In the genomic region with DNA sequence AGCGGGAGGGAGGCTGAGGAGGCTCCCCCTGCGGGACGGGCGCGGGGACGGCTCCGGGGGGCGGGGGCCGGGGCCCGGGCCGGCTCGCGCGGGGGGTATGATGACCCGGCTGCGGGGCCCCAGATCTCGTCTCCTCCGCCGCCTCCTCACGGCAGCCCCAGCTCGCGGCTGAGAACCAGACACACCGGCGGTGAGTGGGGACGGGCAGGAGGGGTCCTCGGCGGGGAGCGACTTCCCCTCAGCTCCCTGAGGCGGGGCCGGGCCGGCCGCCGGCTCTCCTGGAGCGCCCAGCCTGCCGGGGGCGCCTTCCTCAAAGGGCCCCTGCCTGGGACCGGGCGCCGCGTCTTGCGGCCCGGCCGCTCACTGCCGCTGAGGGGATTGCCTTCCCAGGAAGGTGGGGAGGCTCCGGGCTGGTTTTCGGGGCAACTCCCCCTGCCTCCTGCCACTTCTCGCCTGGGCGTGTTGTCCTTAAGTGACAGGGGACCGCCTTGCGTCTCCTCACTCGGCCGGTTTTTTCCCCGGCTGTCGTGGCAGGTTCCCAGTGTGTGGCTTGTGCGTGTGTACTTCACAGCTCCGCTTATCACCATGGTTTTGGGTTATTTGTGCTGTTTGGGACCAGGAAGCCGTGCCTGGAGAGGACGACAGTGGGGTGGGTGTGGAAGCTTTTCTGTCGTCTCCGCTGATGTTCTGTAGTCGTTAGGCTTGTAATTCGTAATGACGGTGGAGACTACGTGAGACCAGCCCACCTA, we compare ENCODE assay signal across 1 cellular context.
TF ChIP-seq lines count a peak whose summit lies in the region.

No MANE protein-coding gene starts in this region.

TF ChIP-seq in HepG2, 621 proteins besides CTCF, POLR2A, EP300 and RAD21 (continues in another document):
- no peak for TF ChIP-seq ZNF543 (CRISPR knock-in tag; IDR thresholded peaks at IDR 0.05)
- TF ChIP-seq, protein P1, sequence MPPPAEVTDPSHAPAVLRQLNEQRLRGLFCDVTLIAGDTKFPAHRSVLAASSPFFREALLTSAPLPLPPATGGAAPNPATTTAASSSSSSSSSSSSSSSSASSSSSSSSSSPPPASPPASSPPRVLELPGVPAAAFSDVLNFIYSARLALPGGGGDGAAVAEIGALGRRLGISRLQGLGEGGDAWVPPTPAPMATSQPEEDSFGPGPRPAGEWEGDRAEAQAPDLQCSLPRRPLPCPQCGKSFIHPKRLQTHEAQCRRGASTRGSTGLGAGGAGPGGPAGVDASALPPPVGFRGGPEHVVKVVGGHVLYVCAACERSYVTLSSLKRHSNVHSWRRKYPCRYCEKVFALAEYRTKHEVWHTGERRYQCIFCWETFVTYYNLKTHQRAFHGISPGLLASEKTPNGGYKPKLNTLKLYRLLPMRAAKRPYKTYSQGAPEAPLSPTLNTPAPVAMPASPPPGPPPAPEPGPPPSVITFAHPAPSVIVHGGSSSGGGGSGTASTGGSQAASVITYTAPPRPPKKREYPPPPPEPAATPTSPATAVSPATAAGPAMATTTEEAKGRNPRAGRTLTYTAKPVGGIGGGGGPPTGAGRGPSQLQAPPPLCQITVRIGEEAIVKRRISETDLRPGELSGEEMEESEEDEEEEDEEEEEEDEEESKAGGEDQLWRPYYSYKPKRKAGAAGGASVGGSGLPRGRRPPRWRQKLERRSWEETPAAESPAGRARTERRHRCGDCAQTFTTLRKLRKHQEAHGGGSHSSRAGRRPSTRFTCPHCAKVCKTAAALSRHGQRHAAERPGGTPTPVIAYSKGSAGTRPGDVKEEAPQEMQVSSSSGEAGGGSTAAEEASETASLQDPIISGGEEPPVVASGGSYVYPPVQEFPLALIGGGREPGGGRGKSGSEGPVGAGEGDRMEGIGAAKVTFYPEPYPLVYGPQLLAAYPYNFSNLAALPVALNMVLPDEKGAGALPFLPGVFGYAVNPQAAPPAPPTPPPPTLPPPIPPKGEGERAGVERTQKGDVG (CRISPR knock-in tag; IDR thresholded peaks at IDR 0.05; ENCODE audit: borderline replicate concordance), result no peak
- TF ChIP-seq ZNF329 (CRISPR knock-in tag; IDR thresholded peaks at IDR 0.05; ENCODE audit: low read depth), result no peak
- peak; percentile 72; the same call in 1 of the 2 replicates for TF ChIP-seq ZNF224 (CRISPR knock-in tag; IDR thresholded peaks at IDR 0.05)
- TF ChIP-seq BCL6 (CRISPR knock-in tag; IDR thresholded peaks at IDR 0.05), result no peak
- TF ChIP-seq ZNF850 (CRISPR knock-in tag; conservative IDR thresholded peaks at IDR 0.05), result 0 out of 2 replicates have a peak, but pooled peaks have one; percentile 47
- TF ChIP-seq ZNF207 (IDR thresholded peaks at IDR 0.05; ENCODE audit: borderline replicate concordance), result no peak
- no peak for TF ChIP-seq STAT5B (CRISPR knock-in tag; IDR thresholded peaks at IDR 0.05)
- TF ChIP-seq, protein P2, sequence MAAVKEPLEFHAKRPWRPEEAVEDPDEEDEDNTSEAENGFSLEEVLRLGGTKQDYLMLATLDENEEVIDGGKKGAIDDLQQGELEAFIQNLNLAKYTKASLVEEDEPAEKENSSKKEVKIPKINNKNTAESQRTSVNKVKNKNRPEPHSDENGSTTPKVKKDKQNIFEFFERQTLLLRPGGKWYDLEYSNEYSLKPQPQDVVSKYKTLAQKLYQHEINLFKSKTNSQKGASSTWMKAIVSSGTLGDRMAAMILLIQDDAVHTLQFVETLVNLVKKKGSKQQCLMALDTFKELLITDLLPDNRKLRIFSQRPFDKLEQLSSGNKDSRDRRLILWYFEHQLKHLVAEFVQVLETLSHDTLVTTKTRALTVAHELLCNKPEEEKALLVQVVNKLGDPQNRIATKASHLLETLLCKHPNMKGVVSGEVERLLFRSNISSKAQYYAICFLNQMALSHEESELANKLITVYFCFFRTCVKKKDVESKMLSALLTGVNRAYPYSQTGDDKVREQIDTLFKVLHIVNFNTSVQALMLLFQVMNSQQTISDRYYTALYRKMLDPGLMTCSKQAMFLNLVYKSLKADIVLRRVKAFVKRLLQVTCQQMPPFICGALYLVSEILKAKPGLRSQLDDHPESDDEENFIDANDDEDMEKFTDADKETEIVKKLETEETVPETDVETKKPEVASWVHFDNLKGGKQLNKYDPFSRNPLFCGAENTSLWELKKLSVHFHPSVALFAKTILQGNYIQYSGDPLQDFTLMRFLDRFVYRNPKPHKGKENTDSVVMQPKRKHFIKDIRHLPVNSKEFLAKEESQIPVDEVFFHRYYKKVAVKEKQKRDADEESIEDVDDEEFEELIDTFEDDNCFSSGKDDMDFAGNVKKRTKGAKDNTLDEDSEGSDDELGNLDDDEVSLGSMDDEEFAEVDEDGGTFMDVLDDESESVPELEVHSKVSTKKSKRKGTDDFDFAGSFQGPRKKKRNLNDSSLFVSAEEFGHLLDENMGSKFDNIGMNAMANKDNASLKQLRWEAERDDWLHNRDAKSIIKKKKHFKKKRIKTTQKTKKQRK (IDR thresholded peaks at IDR 0.05; ENCODE audit: low read length), result no peak
- no peak for TF ChIP-seq MAFF (IDR thresholded peaks at IDR 0.05; ENCODE audit: low read depth, low read length)
- TF ChIP-seq, protein P3, sequence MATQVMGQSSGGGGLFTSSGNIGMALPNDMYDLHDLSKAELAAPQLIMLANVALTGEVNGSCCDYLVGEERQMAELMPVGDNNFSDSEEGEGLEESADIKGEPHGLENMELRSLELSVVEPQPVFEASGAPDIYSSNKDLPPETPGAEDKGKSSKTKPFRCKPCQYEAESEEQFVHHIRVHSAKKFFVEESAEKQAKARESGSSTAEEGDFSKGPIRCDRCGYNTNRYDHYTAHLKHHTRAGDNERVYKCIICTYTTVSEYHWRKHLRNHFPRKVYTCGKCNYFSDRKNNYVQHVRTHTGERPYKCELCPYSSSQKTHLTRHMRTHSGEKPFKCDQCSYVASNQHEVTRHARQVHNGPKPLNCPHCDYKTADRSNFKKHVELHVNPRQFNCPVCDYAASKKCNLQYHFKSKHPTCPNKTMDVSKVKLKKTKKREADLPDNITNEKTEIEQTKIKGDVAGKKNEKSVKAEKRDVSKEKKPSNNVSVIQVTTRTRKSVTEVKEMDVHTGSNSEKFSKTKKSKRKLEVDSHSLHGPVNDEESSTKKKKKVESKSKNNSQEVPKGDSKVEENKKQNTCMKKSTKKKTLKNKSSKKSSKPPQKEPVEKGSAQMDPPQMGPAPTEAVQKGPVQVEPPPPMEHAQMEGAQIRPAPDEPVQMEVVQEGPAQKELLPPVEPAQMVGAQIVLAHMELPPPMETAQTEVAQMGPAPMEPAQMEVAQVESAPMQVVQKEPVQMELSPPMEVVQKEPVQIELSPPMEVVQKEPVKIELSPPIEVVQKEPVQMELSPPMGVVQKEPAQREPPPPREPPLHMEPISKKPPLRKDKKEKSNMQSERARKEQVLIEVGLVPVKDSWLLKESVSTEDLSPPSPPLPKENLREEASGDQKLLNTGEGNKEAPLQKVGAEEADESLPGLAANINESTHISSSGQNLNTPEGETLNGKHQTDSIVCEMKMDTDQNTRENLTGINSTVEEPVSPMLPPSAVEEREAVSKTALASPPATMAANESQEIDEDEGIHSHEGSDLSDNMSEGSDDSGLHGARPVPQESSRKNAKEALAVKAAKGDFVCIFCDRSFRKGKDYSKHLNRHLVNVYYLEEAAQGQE (IDR thresholded peaks at IDR 0.05; ENCODE audit: borderline replicate concordance in 1 of 2, low read depth in 1 of 2, low read length in 2 of 2), result no peak
- TF ChIP-seq ZSCAN12 (CRISPR knock-in tag; IDR thresholded peaks at IDR 0.05), result no peak
- no peak for TF ChIP-seq ZSCAN9 (CRISPR knock-in tag; IDR thresholded peaks at IDR 0.05; ENCODE audit: borderline replicate concordance)
- peak; percentile 50; the same call in 1 of the 2 replicates for TF ChIP-seq SRY (CRISPR knock-in tag; IDR thresholded peaks at IDR 0.05)
- TF ChIP-seq RBFOX2 (IDR thresholded peaks at IDR 0.05; ENCODE audit: low read depth, low read length), result peak; percentile 7; the same call in 1 of the 2 replicates
- TF ChIP-seq ZNF574 (CRISPR knock-in tag; IDR thresholded peaks at IDR 0.05), result no peak
- peak; percentile 64 for TF ChIP-seq ZNF646 (CRISPR knock-in tag; IDR thresholded peaks at IDR 0.05)
- TF ChIP-seq ZBTB42 (CRISPR knock-in tag; IDR thresholded peaks at IDR 0.05), result no peak
- TF ChIP-seq KDM2A (CRISPR knock-in tag; IDR thresholded peaks at IDR 0.05; ENCODE audit: borderline replicate concordance, low read depth), result peak; percentile 41; the same call in 1 of the 2 replicates
- TF ChIP-seq MZF1 (CRISPR knock-in tag; IDR thresholded peaks at IDR 0.05; ENCODE audit: borderline replicate concordance), result no peak
- no peak for TF ChIP-seq PHF8 (CRISPR knock-in tag; IDR thresholded peaks at IDR 0.05)
- TF ChIP-seq, protein P4, sequence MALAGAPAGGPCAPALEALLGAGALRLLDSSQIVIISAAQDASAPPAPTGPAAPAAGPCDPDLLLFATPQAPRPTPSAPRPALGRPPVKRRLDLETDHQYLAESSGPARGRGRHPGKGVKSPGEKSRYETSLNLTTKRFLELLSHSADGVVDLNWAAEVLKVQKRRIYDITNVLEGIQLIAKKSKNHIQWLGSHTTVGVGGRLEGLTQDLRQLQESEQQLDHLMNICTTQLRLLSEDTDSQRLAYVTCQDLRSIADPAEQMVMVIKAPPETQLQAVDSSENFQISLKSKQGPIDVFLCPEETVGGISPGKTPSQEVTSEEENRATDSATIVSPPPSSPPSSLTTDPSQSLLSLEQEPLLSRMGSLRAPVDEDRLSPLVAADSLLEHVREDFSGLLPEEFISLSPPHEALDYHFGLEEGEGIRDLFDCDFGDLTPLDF (CRISPR knock-in tag; IDR thresholded peaks at IDR 0.05), result no peak
- no peak for TF ChIP-seq BRF2 (CRISPR knock-in tag; IDR thresholded peaks at IDR 0.05)
